In the genomic region with DNA sequence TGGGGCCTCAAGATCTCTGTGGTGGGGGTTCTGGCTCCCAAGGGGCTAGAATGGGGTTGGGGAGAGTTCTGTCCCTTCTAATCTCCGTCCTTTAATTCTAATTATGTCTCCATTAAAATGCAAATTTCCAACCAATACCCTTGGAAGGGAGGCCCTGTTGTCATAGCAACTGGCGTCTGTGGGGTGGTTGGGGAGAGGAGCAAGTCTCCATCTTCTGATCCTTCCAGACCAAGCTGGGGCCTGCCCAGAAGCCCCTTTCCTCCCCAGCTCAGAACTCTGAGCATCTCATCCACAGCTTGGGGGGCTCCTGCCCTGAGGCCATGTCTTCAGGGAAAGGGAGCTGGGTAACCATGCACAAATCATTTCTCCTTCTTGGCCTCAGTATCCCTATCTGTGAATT, we compare ENCODE assay signal across 18 cellular contexts. TPM values are rescaled to one million over a fixed set of nuclear protein-coding genes. Genes with fewer than 3 reads are reported as not detected.
DNase-seq lines count a peak whose midpoint lies in the region; ATAC-seq and TF ChIP-seq lines count a peak whose summit lies in the region.
"Had no signal": no experiment of that assay in that cellular context is flagged by ENCODE, and none has a peak within 500 bp of the region (broad histone marks: within the 10 kb centered on the region; RNA-seq: fewer than 3 reads in every experiment).

No MANE protein-coding gene starts in this region.

- H3K4me1 Mint-ChIP-seq in brain: peaks cover 33% of the 10 kb centered on the region

- H3K27me3 ChIP-seq in H7 (ENCODE audit: control insufficient read depth, insufficient read depth, low read length): no peaks in the 10 kb centered on the region

- H3K9me3 Mint-ChIP-seq in brain: peaks cover 0 to 3% (median 0%) of the 10 kb centered on the region in 5 experiments
- H3K9me3 Mint-ChIP-seq: CD14-positive monocyte; CD4-positive, alpha-beta memory T cell; HFFc6 had no signal

- peak overlapping the region in 1 of 5 experiments; percentile 7 for H3K4me3 Mint-ChIP-seq in brain
- H3K4me3 Mint-ChIP-seq: CD14-positive monocyte; CD4-positive, alpha-beta memory T cell; HFFc6 had no signal

- ATAC-seq in GM21515 (IDR thresholded peaks at IDR 0.05; ENCODE audit: unreplicated experiment): no peak
- ATAC-seq: A549, GM12878, HCT116 had no signal

- H3K27me3 Mint-ChIP-seq in brain: peaks cover 10% of the 10 kb centered on the region

- H3K4me3 ChIP-seq in H7 (ENCODE audit: insufficient read depth, low read depth, low read length) (no peak overlapping the region), coronary artery (no peak overlapping the region)
- H3K4me3 ChIP-seq: A549, GM12878 had no signal

- no peak for TF ChIP-seq CTCF in brain (conservative IDR thresholded peaks at IDR 0.05)
- no peak for TF ChIP-seq CTCF in coronary artery (IDR thresholded peaks at IDR 0.05)

- H3K27ac ChIP-seq in coronary artery: no peak overlapping the region
- H3K27ac ChIP-seq: 22Rv1, A549, KMS-11 had no signal

- peak overlapping the region in 3 of 5 experiments; percentile 15 to 80 (median 74) for H3K27ac Mint-ChIP-seq in brain
- H3K27ac Mint-ChIP-seq: CD14-positive monocyte; CD4-positive, alpha-beta memory T cell; HFFc6 had no signal

- H3K36me3 ChIP-seq in H7 (replicated peaks; ENCODE audit: control insufficient read depth, insufficient read depth, low read length): no peaks in the 10 kb centered on the region

- H3K36me3 Mint-ChIP-seq in brain: no peaks in the 10 kb centered on the region
- H3K36me3 Mint-ChIP-seq: CD14-positive monocyte; CD4-positive, alpha-beta memory T cell had no signal

- DNase-seq in DMS 273 (lab: John Stamatoyannopoulos, UW; ENCODE audit: unreplicated experiment): peak; percentile 27
- no peak for DNase-seq in DMS 273 treated with DMSO at 0.1 percent for 48 hours (lab: John Stamatoyannopoulos, UW)
- peak; percentile 65 for DNase-seq in H7
- DNase-seq in coronary artery (ENCODE audit: low spot score): no peak
- DNase-seq: AML-193; CD4-positive, alpha-beta memory T cell; DMS53; DND-41; EL; HFFc6 had no signal

RNA-seq across cellular contexts. Expression of a gene that starts 5.4 kb away (rescaled TPM):
- total RNA-seq in H7 (2014; rRNA removed; shearing (Covaris generic)): 154 and 210 TPM in 2 replicates
- polyA plus RNA-seq in brain (ENCODE audit: insufficient read depth, low read depth, low replicate concordance): 116 TPM

RNA-seq across cellular contexts. Expression of a gene that starts 17.6 kb away (rescaled TPM):
- total RNA-seq in H7 (2014; rRNA removed; shearing (Covaris generic)): 466 and 503 TPM in 2 replicates
- polyA plus RNA-seq in brain (ENCODE audit: insufficient read depth, low read depth, low replicate concordance): 435 TPM

RNA-seq across cellular contexts. Expression of a gene that starts 32.6 kb away (rescaled TPM):
- 0.31 and 0.55 TPM in 2 replicates for total RNA-seq in H7 (2014; rRNA removed; shearing (Covaris generic))
- 2.2 TPM for polyA plus RNA-seq in brain (ENCODE audit: insufficient read depth, low read depth, low replicate concordance)
- total RNA-seq: HFFc6 had no signal
- polyA plus RNA-seq: CD14-positive monocyte had no signal

RNA-seq across cellular contexts. Expression of a gene that starts 35.9 kb away (rescaled TPM):
- 26.4 and 28.3 TPM in 2 replicates for total RNA-seq in H7 (2014; rRNA removed; shearing (Covaris generic))
- polyA plus RNA-seq in brain (ENCODE audit: insufficient read depth, low read depth, low replicate concordance): 22.5 TPM

Comparison
In these comparisons a context has a peak if more than half of its experiments do, and no peak if none do; other contexts are left out.
1. DNase-seq: peak in DMS 273 (single experiment) and H7 (single experiment); none in DMS 273 treated with DMSO at 0.1 percent for 48 hours (single experiment) and coronary artery (single experiment).